In the genomic region with DNA sequence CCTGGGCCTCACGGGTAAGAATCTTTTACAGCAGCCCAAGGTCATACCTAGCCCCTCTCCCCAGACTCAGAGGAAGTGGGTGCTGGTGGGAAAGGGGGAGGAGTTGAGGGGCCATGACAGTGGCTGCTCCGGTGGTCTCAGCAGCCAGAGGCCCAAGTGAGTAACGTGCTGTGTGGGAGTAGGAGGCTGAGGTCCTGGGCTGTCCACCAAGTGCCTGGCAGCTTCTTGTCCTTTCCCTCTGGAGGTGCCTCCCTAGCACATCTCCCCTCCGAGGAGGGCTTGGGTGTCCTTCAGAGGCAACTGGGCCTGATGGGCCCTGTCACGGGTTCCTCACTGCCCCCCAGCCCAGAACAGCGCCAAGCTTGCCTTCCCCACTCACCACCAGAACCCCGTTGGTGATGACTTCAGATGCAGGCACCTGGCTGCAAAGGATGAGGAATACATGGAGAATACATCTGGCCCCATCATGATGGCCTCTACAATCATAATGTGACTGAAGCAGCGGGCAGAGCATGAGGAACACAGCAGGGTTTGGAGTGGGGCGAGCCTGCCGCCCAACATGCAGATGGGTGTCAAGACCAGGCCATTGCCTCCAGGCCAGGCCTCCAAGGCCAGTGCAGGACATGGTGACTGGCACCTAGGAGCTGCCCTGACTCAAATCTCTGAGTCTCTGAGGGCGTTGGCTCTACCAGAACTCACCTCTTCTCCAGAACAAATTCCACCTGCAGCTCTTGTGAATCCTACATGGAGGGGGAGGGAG, we compare ENCODE assay signal across 35 cellular contexts. TPM values are rescaled to one million over a fixed set of nuclear protein-coding genes. Genes with fewer than 3 reads are reported as not detected.
DNase-seq lines count a peak whose midpoint lies in the region; ATAC-seq and TF ChIP-seq lines count a peak whose summit lies in the region.
"Had no signal": no experiment of that assay in that cellular context is flagged by ENCODE, and none has a peak within 500 bp of the region (broad histone marks: within the 10 kb centered on the region; RNA-seq: fewer than 3 reads in every experiment).

No MANE protein-coding gene starts in this region.

- H3K4me3 ChIP-seq in right atrium auricular region (no peak overlapping the region), prostate gland (no peak overlapping the region), upper lobe of right lung (peak overlapping the region; percentile 8)
- H3K4me3 ChIP-seq: GM23248, hepatocyte, MG63, SJCRH30, testis, uterus had no signal

- no peak for ATAC-seq in Right ventricle myocardium inferior
- no peak for ATAC-seq in left cardiac atrium
- no peak for ATAC-seq in upper lobe of right lung
- no peak for ATAC-seq in HG03175 (IDR thresholded peaks at IDR 0.05; ENCODE audit: unreplicated experiment)
- ATAC-seq: activated CD4-positive, alpha-beta T cell treated with anti-CD3 and anti-CD28 coated beads for 36 hours; activated CD8-positive, alpha-beta T cell treated with anti-CD3 and anti-CD28 coated beads, Interleukin-2, amount 10 ng/mL, durations not matched to agents 7 days and 5 days; stimulated activated naive B cell treated with anti-CD40 and anti-IgM and Interleukin-4, amounts not matched to agents 10 μg/mL and 1 μg/mL and 100 μg/mL, for 72 hours had no signal

- no peak for TF ChIP-seq POLR2A in prostate gland (IDR thresholded peaks at IDR 0.05)

- H3K27ac ChIP-seq in right atrium auricular region (peak overlapping the region; percentile 74 to 86), prostate gland (peak overlapping the region; percentile 68 to 69), upper lobe of right lung (peak overlapping the region; percentile 65)
- H3K27ac ChIP-seq: GM23248, hepatocyte, SJCRH30, testis, uterus, VCaP had no signal

- 95% methylated on average over 11 of the region's 11 CpGs for WGBS in prostate gland

- H3K36me3 ChIP-seq in right atrium auricular region = no peaks in the 10 kb centered on the region
- H3K36me3 ChIP-seq in prostate gland = no peaks in the 10 kb centered on the region
- no peaks in the 10 kb centered on the region for H3K36me3 ChIP-seq in upper lobe of right lung
- H3K36me3 ChIP-seq: MG63, SJCRH30, uterus had no signal

- H3K4me1 ChIP-seq in right atrium auricular region (peaks cover 0 to 37% of the 10 kb centered on the region in 2 donors), prostate gland (replicated peaks) (peaks cover 26% of the 10 kb centered on the region), upper lobe of right lung (peaks cover 16% of the 10 kb centered on the region)
- H3K4me1 ChIP-seq: testis, uterus had no signal

- TF ChIP-seq CTCF in right atrium auricular region (IDR thresholded peaks at IDR 0.05) = no peak
- TF ChIP-seq CTCF in prostate gland (IDR thresholded peaks at IDR 0.05) = no peak
- TF ChIP-seq CTCF in upper lobe of right lung (IDR thresholded peaks at IDR 0.05) = no peak

- DNase-seq in Right ventricle myocardium inferior (ENCODE audit: missing footprints) = peak; percentile 41
- no peak for DNase-seq in left cardiac atrium
- DNase-seq in right atrium auricular region (ENCODE audit: low spot score) = no peak
- DNase-seq in prostate gland (ENCODE audit: low spot score) = no peak
- DNase-seq in upper lobe of right lung = peak; percentile 62
- no peak for DNase-seq in amygdala (lab: John Stamatoyannopoulos, UW)
- no peak for DNase-seq in NCI-H446 (lab: John Stamatoyannopoulos, UW)
- DNase-seq: activated CD4-positive, alpha-beta T cell treated with anti-CD3 and anti-CD28 coated beads for 36 hours; activated CD8-positive, alpha-beta T cell treated with anti-CD3 and anti-CD28 coated beads, Interleukin-2, amount 10 ng/mL, durations not matched to agents 7 days and 5 days; AML-193; Calu3; CD4-positive, CD25-positive, alpha-beta regulatory T cell; DMS79 treated with DMSO at 0.1 percent for 48 hours; GF-D8; KG1; MG63; naive B cell; NCI-H1105; NCI-H187; NCI-H82; SJCRH30; stimulated activated naive B cell treated with anti-CD40 and anti-IgM and Interleukin-4, amounts not matched to agents 10 μg/mL and 1 μg/mL and 100 μg/mL, for 72 hours; SW 1271; testis had no signal

- intact Hi-C loops in Right ventricle myocardium inferior (cut with DNase I) = no loop called here
- intact Hi-C loops in left cardiac atrium (cut with DNase I) = no loop called here
- intact Hi-C loops in prostate gland (cut with DNase I) = no loop called here
- intact Hi-C loops in upper lobe of right lung (cut with DNase I) = no loop called here

- no peaks in the 10 kb centered on the region for H3K9me3 ChIP-seq in right atrium auricular region
- H3K9me3 ChIP-seq in prostate gland = no peaks in the 10 kb centered on the region
- H3K9me3 ChIP-seq in upper lobe of right lung = no peaks in the 10 kb centered on the region
- H3K9me3 ChIP-seq: MG63, SJCRH30, testis, uterus had no signal

- no peaks in the 10 kb centered on the region for H3K27me3 ChIP-seq in right atrium auricular region
- no peaks in the 10 kb centered on the region for H3K27me3 ChIP-seq in prostate gland (replicated peaks; ENCODE audit: insufficient read depth)
- no peaks in the 10 kb centered on the region for H3K27me3 ChIP-seq in upper lobe of right lung
- H3K27me3 ChIP-seq: hepatocyte, MG63, SJCRH30, testis, uterus had no signal

RNA-seq across cellular contexts. Expression of a gene that starts 3.3 kb away (rescaled TPM):
- total RNA-seq in Right ventricle myocardium inferior (3.5 TPM), left cardiac atrium (1 to 10 TPM in 1 of 2 donors, not detected in 1; 1.5 TPM), right atrium auricular region (1 to 10 TPM in 1 of 2 donors, under 1 TPM in 1; 0.35 to 3.0 TPM), prostate gland (10 to 100 TPM; 16.0 to 36.9 TPM), upper lobe of right lung (104 TPM)
- total RNA-seq: A673; activated CD4-positive, alpha-beta T cell treated with anti-CD3 and anti-CD28 coated beads for 36 hours; activated CD8-positive, alpha-beta T cell treated with anti-CD3 and anti-CD28 coated beads, Interleukin-2, amount 10 ng/mL, durations not matched to agents 7 days and 5 days; CD4-positive, CD25-positive, alpha-beta regulatory T cell; dermis microvascular lymphatic vessel endothelial cell; frontal cortex; GM23248; NCI-H460; pulmonary artery endothelial cell; SJCRH30 had no signal

RNA-seq across cellular contexts. Expression of a gene that starts 55.0 kb away (rescaled TPM):
- 43.0 TPM for total RNA-seq in Right ventricle myocardium inferior
- total RNA-seq in left cardiac atrium = 10 to 100 TPM; 39.1 to 39.2 TPM
- total RNA-seq in right atrium auricular region = 10 to 100 TPM; 33.1 to 38.3 TPM
- 100 to 1,000 TPM in 1 of 2 donors, 10 to 100 TPM in 1; 76.2 to 111 TPM for total RNA-seq in prostate gland
- total RNA-seq in upper lobe of right lung = 83.3 TPM

RNA-seq across cellular contexts. Expression of a gene that starts 58.7 kb away (rescaled TPM):
- total RNA-seq in Right ventricle myocardium inferior (not detected), left cardiac atrium (not detected), right atrium auricular region (not detected), prostate gland (1 to 10 TPM; 1.5 to 2.1 TPM), upper lobe of right lung (not detected)
- total RNA-seq: A673; activated CD4-positive, alpha-beta T cell treated with anti-CD3 and anti-CD28 coated beads for 36 hours; activated CD8-positive, alpha-beta T cell treated with anti-CD3 and anti-CD28 coated beads, Interleukin-2, amount 10 ng/mL, durations not matched to agents 7 days and 5 days; Calu3; CD4-positive, CD25-positive, alpha-beta regulatory T cell; dermis microvascular lymphatic vessel endothelial cell; GM23248; mesothelial cell of epicardium; NCI-H460; pulmonary artery endothelial cell; SJCRH30 had no signal

Comparison
In these comparisons a context has a peak if more than half of its experiments do, and no peak if none do; other contexts are left out.
1. DNase-seq: peak in Right ventricle myocardium inferior (single experiment) and upper lobe of right lung (single experiment); none in left cardiac atrium (single experiment), right atrium auricular region (single experiment), prostate gland (single experiment), amygdala (0 of 56) and NCI-H446 (0 of 2).
2. Peak in every context shown above with its lines, with median percentiles within 50 percentile points of each other: H3K27ac ChIP-seq.